In the genomic region with DNA sequence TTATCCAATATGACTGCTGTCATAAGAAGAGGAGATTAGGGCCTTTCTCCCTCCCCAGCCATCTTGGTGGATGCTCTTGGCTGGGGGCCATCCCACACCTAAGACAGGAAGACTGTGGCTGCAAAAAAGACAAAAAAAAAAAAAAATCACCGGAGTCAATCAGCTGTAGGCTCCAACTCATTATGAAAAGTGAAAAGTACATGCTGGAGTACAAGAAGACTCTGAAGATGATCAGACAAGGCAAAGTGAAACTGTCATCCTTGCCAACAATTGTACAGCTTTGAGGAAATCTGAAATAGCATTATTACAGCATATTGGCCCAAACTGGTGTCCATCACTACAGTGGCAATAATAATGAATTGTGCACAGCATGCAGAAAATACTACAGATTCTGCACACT, we compare ENCODE assay signal across 13 cellular contexts. TPM values are rescaled to one million over a fixed set of nuclear protein-coding genes. Genes with fewer than 3 reads are reported as not detected.
"Had no signal": no experiment of that assay in that cellular context is flagged by ENCODE, and none has a peak within 500 bp of the region (broad histone marks: within the 10 kb centered on the region; RNA-seq: fewer than 3 reads in every experiment).

No MANE protein-coding gene starts in this region.

- FAIRE-seq: bronchial epithelial cell had no signal

- H3K36me3 ChIP-seq: esophagus muscularis mucosa had no signal

- H3K27ac ChIP-seq: dorsolateral prefrontal cortex, esophagus muscularis mucosa had no signal

- H3K36me3 Mint-ChIP-seq: activated naive CD8-positive, alpha-beta T cell had no signal

- H3K4me3 ChIP-seq: dorsolateral prefrontal cortex, esophagus muscularis mucosa had no signal

- H3K27ac Mint-ChIP-seq: activated naive CD8-positive, alpha-beta T cell had no signal

- DNase-seq: activated CD4-positive, alpha-beta T cell treated with anti-CD3 and anti-CD28 coated beads for 48 hours; activated effector memory CD4-positive, alpha-beta T cell treated with anti-CD3 and anti-CD28 coated beads, Interleukin-2, amount 50 U/mL, for 16 hours; activated T-cell treated with anti-CD3 and anti-CD28 coated beads, Interleukin-2, amount 50 U/mL, for 1 hour; aorta; dorsolateral prefrontal cortex; hypothalamus; kidney glomerular epithelial cell; stimulated activated CD4-positive, alpha-beta T cell treated with anti-CD3 and anti-CD28 coated beads, Interleukin-12 subunit alpha, Interleukin-12 subunit beta, amount 100 ng/mL, for 4 hours; stimulated activated naive CD4-positive, alpha-beta T cell treated with Interleukin-2 at 50 U/mL for 16 hours had no signal

- H3K4me3 Mint-ChIP-seq: activated naive CD8-positive, alpha-beta T cell had no signal

RNA-seq across cellular contexts. Expression of a gene that starts 5.2 kb away (rescaled TPM):
- total RNA-seq: bronchial epithelial cell, osteocyte had no signal
